20 cellular contexts compared by ENCODE assay signal in genomic region chr3:171236586-171237120, GRCh38.
DNase-seq lines count a peak whose midpoint lies in the region; ATAC-seq and TF ChIP-seq lines count a peak whose summit lies in the region.
"Had no signal": no experiment of that assay in that cellular context is flagged by ENCODE, and none has a peak within 500 bp of the region (broad histone marks: within the 10 kb centered on the region; RNA-seq: fewer than 3 reads in every experiment).

No MANE protein-coding gene starts in this region.

- no peak for TF ChIP-seq RAD21 in SK-N-SH (IDR thresholded peaks at IDR 0.05; ENCODE audit: low read length)

- no peak overlapping the region for H3K4me3 ChIP-seq in SK-N-SH (ENCODE audit: low read depth in 2 of 2, low read length in 1 of 2)
- H3K4me3 ChIP-seq in endodermal cell (ENCODE audit: low read length): no peak overlapping the region
- no peak overlapping the region for H3K4me3 ChIP-seq in body of pancreas
- H3K4me3 ChIP-seq: K562, Peyer's patch, SK-N-MC had no signal

- CTCF ChIA-PET in SK-N-SH (lab: Yijun Ruan, JAX) (no interaction called here), HEK293T (lab: Yijun Ruan, JAX) (no interaction called here)

- H3K27me3 Mint-ChIP-seq in endodermal cell (ENCODE audit: insufficient read depth): no peaks in the 10 kb centered on the region
- H3K27me3 Mint-ChIP-seq: B cell; CD4-positive, alpha-beta T cell had no signal

- H2AFZ ChIP-seq in SK-N-SH (ENCODE audit: low read depth): no peak overlapping the region

- H4K20me1 ChIP-seq in SK-N-SH (ENCODE audit: insufficient read depth): no peaks in the 10 kb centered on the region

- H3K9me2 ChIP-seq in SK-N-SH: no peaks in the 10 kb centered on the region

- H3K27me3 ChIP-seq in SK-N-SH (ENCODE audit: insufficient read depth) (no peaks in the 10 kb centered on the region), endodermal cell (ENCODE audit: control insufficient read depth, insufficient read depth, low read length, poor library complexity, severe bottlenecking) (no peaks in the 10 kb centered on the region), body of pancreas (no peaks in the 10 kb centered on the region)
- H3K27me3 ChIP-seq: Peyer's patch had no signal

- TF ChIP-seq CTCF in SK-N-SH (IDR thresholded peaks at IDR 0.05) (no peak), endodermal cell (conservative IDR thresholded peaks at IDR 0.05) (no peak), body of pancreas (IDR thresholded peaks at IDR 0.05) (no peak)

- WGBS in SK-N-SH (ENCODE audit: low lambda C conversion rate): 71% methylated on average over 4 of the region's 4 CpGs
- WGBS in endodermal cell (ENCODE audit: insufficient coverage in 1 of 2, insufficient read length in 1 of 2), 2 experiments: 85 to 93% methylated on average over 3 to 4 of the region's 4 CpGs
- WGBS in body of pancreas, 2 donors: 79 to 84% methylated on average over 4 of the region's 4 CpGs

- H3K9me3 Mint-ChIP-seq in endodermal cell: no peaks in the 10 kb centered on the region
- H3K9me3 Mint-ChIP-seq: CD4-positive, alpha-beta T cell had no signal

- ATAC-seq in SK-N-SH treated with all-trans-retinoic acid at 6 μM for 48 hours: peak; percentile 31; the same call in 2 of the 3 replicates
- peak; percentile 32 for ATAC-seq in sciatic nerve
- ATAC-seq in body of pancreas: no peak
- no peak for ATAC-seq in GM21825 (IDR thresholded peaks at IDR 0.05; ENCODE audit: unreplicated experiment)
- ATAC-seq: K562 had no signal

- peaks cover 6% of the 10 kb centered on the region for H3K79me2 ChIP-seq in SK-N-SH (ENCODE audit: insufficient read depth)

- no peak overlapping the region for H3K4me3 Mint-ChIP-seq in endodermal cell
- H3K4me3 Mint-ChIP-seq: B cell; CD4-positive, alpha-beta T cell had no signal

- H3K27ac Mint-ChIP-seq in endodermal cell: peak overlapping the region; percentile 74
- H3K27ac Mint-ChIP-seq: B cell; CD4-positive, alpha-beta T cell had no signal

- H3K9ac ChIP-seq in SK-N-SH (no peak overlapping the region), endodermal cell (ENCODE audit: extremely low read depth, low read length, poor library complexity, severe bottlenecking) (no peak overlapping the region)

- peaks cover 9% of the 10 kb centered on the region for H3K4me1 Mint-ChIP-seq in endodermal cell
- H3K4me1 Mint-ChIP-seq: B cell had no signal

- H3K9me3 ChIP-seq in SK-N-SH (no peaks in the 10 kb centered on the region), endodermal cell (ENCODE audit: control insufficient read depth, low read length) (no peaks in the 10 kb centered on the region), body of pancreas (no peaks in the 10 kb centered on the region)
- H3K9me3 ChIP-seq: Caco-2, Peyer's patch had no signal

- H3F3A ChIP-seq in SK-N-SH (replicated peaks; ENCODE audit: insufficient read depth): no peaks in the 10 kb centered on the region

- H3K27ac ChIP-seq in SK-N-SH (ENCODE audit: low read depth in 2 of 2, low read length in 1 of 2): no peak overlapping the region
- H3K27ac ChIP-seq in endodermal cell (ENCODE audit: low read depth, low read length): no peak overlapping the region
- no peak overlapping the region for H3K27ac ChIP-seq in body of pancreas
- H3K27ac ChIP-seq: Peyer's patch, SK-N-MC had no signal

- intact Hi-C loops in sciatic nerve (cut with DNase I): no loop called here
- intact Hi-C loops in body of pancreas (cut with DNase I): no loop called here

- no peak overlapping the region for H3K4me2 ChIP-seq in SK-N-SH

- H3K36me3 ChIP-seq in SK-N-SH (replicated peaks in 1 of 2; ENCODE audit: control insufficient read depth in 1 of 2, insufficient read depth in 2 of 2, low read length in 1 of 2) (no peaks in the 10 kb centered on the region), endodermal cell (ENCODE audit: control insufficient read depth, insufficient read depth, low read length) (no peaks in the 10 kb centered on the region), body of pancreas (replicated peaks in 1 of 2; ENCODE audit: insufficient read depth in 1 of 2, low read depth in 2 of 2) (no peaks in the 10 kb centered on the region)
- H3K36me3 ChIP-seq: Peyer's patch had no signal

- DNase-seq in SK-N-SH (no peak), amniotic epithelial cell (ENCODE audit: low read depth) (peak; percentile 56), endodermal cell (no peak), sciatic nerve (ENCODE audit: low spot score) (no peak), HEK293T (ENCODE audit: extremely low spot score) (no peak), body of pancreas (no peak)
- DNase-seq: 8988T; Caco-2; CD4-positive, alpha-beta T cell; GOT3; NCI-H1417; NCI-H187; NCI-H345; NCI-H526; Peyer's patch had no signal

- H3K4me1 ChIP-seq in SK-N-SH (ENCODE audit: control insufficient read depth in 1 of 2, insufficient read depth in 2 of 2, low read depth in 1 of 2, low read length in 1 of 2) (peaks cover 0 to 4% of the 10 kb centered on the region in 2 experiments; a peak in 1 of 4 replicates), endodermal cell (ENCODE audit: control insufficient read depth, insufficient read depth, low read length) (no peaks in the 10 kb centered on the region), body of pancreas (no peaks in the 10 kb centered on the region)
- H3K4me1 ChIP-seq: Caco-2, Peyer's patch had no signal

- H3K36me3 Mint-ChIP-seq in endodermal cell (ENCODE audit: low read depth): no peaks in the 10 kb centered on the region

- TF ChIP-seq EP300 in SK-N-SH (IDR thresholded peaks at IDR 0.05; ENCODE audit: borderline replicate concordance in 1 of 2, low read depth in 1 of 2, low read length in 1 of 2): no peak

- POLR2A ChIA-PET in SK-N-SH (lab: Yijun Ruan, JAX): interaction anchor here (0.6 kb wide), 1 partner anchor 586 kb away, joined by 3 read pairs; no protein-coding TSS in a partner anchor
- POLR2A ChIA-PET in HEK293T (lab: Yijun Ruan, JAX): no interaction called here

- TF ChIP-seq POLR2A in body of pancreas (IDR thresholded peaks at IDR 0.05): no peak

TF ChIP-seq in SK-N-SH treated with all-trans-retinoic acid at 6 μM for 48 hours, 23 proteins besides CTCF, POLR2A, EP300 and RAD21 (continues in another document):
- no peak for TF ChIP-seq ZC3H10 (CRISPR knock-in tag; IDR thresholded peaks at IDR 0.05)

TF ChIP-seq in SK-N-SH, 30 proteins besides CTCF, POLR2A, EP300 and RAD21 (continues in another document):
- TF ChIP-seq GATA2 (CRISPR knock-in tag; IDR thresholded peaks at IDR 0.05) (no peak), USF2 (IDR thresholded peaks at IDR 0.05; ENCODE audit: borderline replicate concordance, low read depth, low read length) (no peak), MXI1 (IDR thresholded peaks at IDR 0.05; ENCODE audit: low read depth, low read length) (no peak), EZH2phosphoT487 (IDR thresholded peaks at IDR 0.05; ENCODE audit: borderline replicate concordance, low read depth) (no peak), FOXM1 (IDR thresholded peaks at IDR 0.05; ENCODE audit: low read depth) (no peak), YY1 (IDR thresholded peaks at IDR 0.05; ENCODE audit: low read depth) (no peak), MAX (IDR thresholded peaks at IDR 0.05; ENCODE audit: low read depth) (no peak)

TF ChIP-seq in HEK293T, 16 proteins besides CTCF, POLR2A, EP300 and RAD21:
- TF ChIP-seq NFRKB (IDR thresholded peaks at IDR 0.05) (no peak), TARDBP (IDR thresholded peaks at IDR 0.05) (no peak), SP1 (IDR thresholded peaks at IDR 0.05) (no peak), BHLHE40 (IDR thresholded peaks at IDR 0.05; ENCODE audit: borderline replicate concordance) (no peak), FOXA1 (IDR thresholded peaks at IDR 0.05) (no peak), ARNT (IDR thresholded peaks at IDR 0.05) (no peak), L3MBTL2 (conservative IDR thresholded peaks at IDR 0.05) (no peak), HDGF (IDR thresholded peaks at IDR 0.05; ENCODE audit: borderline replicate concordance) (no peak), ELF4 (IDR thresholded peaks at IDR 0.05) (no peak), FOXK2 (IDR thresholded peaks at IDR 0.05) (no peak), SUZ12 (IDR thresholded peaks at IDR 0.05) (no peak), ZNF384 (IDR thresholded peaks at IDR 0.05) (no peak), FOXM1 (IDR thresholded peaks at IDR 0.05; ENCODE audit: borderline replicate concordance) (no peak), CTBP1 (IDR thresholded peaks at IDR 0.05; ENCODE audit: borderline replicate concordance) (no peak), PKNOX1 (IDR thresholded peaks at IDR 0.05) (no peak), LEF1 (IDR thresholded peaks at IDR 0.05; ENCODE audit: borderline replicate concordance) (no peak)

Comparison
In these comparisons a context has a peak if more than half of its experiments do, and no peak if none do; other contexts are left out.
1. ATAC-seq: peak in SK-N-SH treated with all-trans-retinoic acid at 6 μM for 48 hours (single experiment) and sciatic nerve (single experiment); none in body of pancreas (single experiment) and GM21825 (single experiment).